ENCODE assay signal across 20 cellular contexts in the genomic region with DNA sequence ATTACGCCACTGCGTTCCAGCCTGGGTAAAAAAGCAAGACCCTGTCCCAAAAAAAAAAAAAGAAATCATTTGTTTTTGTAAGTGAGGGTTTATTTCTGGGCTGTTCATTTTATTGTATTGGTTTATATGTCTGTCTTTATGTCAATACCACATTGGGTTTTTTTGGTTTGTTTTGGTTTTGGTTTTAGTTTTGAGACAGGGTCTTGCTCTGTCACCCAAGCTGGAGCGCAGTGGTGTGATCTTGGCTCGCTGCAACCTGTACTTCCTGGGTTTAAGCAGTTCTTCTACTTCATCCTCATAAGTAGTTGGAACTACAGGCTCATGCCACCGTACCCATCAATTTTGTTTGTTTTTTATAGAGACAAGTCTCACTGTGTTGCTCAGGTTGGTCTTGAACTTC. TPM values are rescaled to one million over a fixed set of nuclear protein-coding genes. Genes with fewer than 3 reads are reported as not detected.
DNase-seq lines count a peak whose midpoint lies in the region; ATAC-seq, FAIRE-seq and TF ChIP-seq lines count a peak whose summit lies in the region.
"Had no signal": no experiment of that assay in that cellular context is flagged by ENCODE, and none has a peak within 500 bp of the region (broad histone marks: within the 10 kb centered on the region; RNA-seq: fewer than 3 reads in every experiment).

No MANE protein-coding gene starts in this region.

- H3K4me1 ChIP-seq in breast epithelium, result no peaks in the 10 kb centered on the region
- H3K4me1 ChIP-seq: BE2C, HAP-1 had no signal

- no peaks in the 10 kb centered on the region for H3K9me3 ChIP-seq in breast epithelium
- H3K9me3 ChIP-seq: BE2C, HAP-1 had no signal

- H3K4me1 Mint-ChIP-seq in MCF 10A (ENCODE audit: insufficient read depth, unreplicated experiment), result no peaks in the 10 kb centered on the region
- H3K4me1 Mint-ChIP-seq in activated CD8-positive, alpha-beta T cell treated with anti-CD3 and anti-CD28 coated beads, Interleukin-2, amount 10 ng/mL, durations not matched to agents 7 days and 5 days (ENCODE audit: low read depth), result peaks cover 17% of the 10 kb centered on the region
- H3K4me1 Mint-ChIP-seq in stimulated activated effector memory CD8-positive, alpha-beta T cell treated with anti-CD3 and anti-CD28 coated beads, Interleukin-12 subunit alpha, Interleukin-12 subunit beta, amount 100 ng/mL, for 72 hours, result no peaks in the 10 kb centered on the region

- H3K9me3 Mint-ChIP-seq in MCF 10A (ENCODE audit: unreplicated experiment), result no peaks in the 10 kb centered on the region
- no peaks in the 10 kb centered on the region for H3K9me3 Mint-ChIP-seq in activated CD8-positive, alpha-beta T cell treated with anti-CD3 and anti-CD28 coated beads, Interleukin-2, amount 10 ng/mL, durations not matched to agents 7 days and 5 days (ENCODE audit: insufficient read depth)
- H3K9me3 Mint-ChIP-seq in stimulated activated effector memory CD8-positive, alpha-beta T cell treated with anti-CD3 and anti-CD28 coated beads, Interleukin-12 subunit alpha, Interleukin-12 subunit beta, amount 100 ng/mL, for 72 hours, result no peaks in the 10 kb centered on the region

- ATAC-seq in activated CD8-positive, alpha-beta T cell treated with anti-CD3 and anti-CD28 coated beads, Interleukin-2, amount 10 ng/mL, durations not matched to agents 7 days and 5 days, result no peak
- ATAC-seq in stimulated activated effector memory CD8-positive, alpha-beta T cell treated with anti-CD3 and anti-CD28 coated beads, Interleukin-12 subunit alpha, Interleukin-12 subunit beta, amount 100 ng/mL, for 72 hours, result no peak
- ATAC-seq in GM19035 (IDR thresholded peaks at IDR 0.05; ENCODE audit: unreplicated experiment), result no peak

- H3K27me3 ChIP-seq in breast epithelium, result no peaks in the 10 kb centered on the region
- H3K27me3 ChIP-seq: BE2C had no signal

- no peak for TF ChIP-seq POLR2A in breast epithelium (IDR thresholded peaks at IDR 0.05)

- FAIRE-seq in GM18507 (lab: Jason Lieb, UNC), result peak; percentile 41
- FAIRE-seq: A204.1, GM12892 had no signal

- peaks cover 85% of the 10 kb centered on the region for H3K36me3 Mint-ChIP-seq in MCF 10A (ENCODE audit: insufficient read depth, unreplicated experiment)
- peaks cover 75% of the 10 kb centered on the region for H3K36me3 Mint-ChIP-seq in activated CD8-positive, alpha-beta T cell treated with anti-CD3 and anti-CD28 coated beads, Interleukin-2, amount 10 ng/mL, durations not matched to agents 7 days and 5 days (ENCODE audit: low read depth)
- H3K36me3 Mint-ChIP-seq in stimulated activated effector memory CD8-positive, alpha-beta T cell treated with anti-CD3 and anti-CD28 coated beads, Interleukin-12 subunit alpha, Interleukin-12 subunit beta, amount 100 ng/mL, for 72 hours, result peaks cover 97% of the 10 kb centered on the region

- H3K4me3 Mint-ChIP-seq in MCF 10A (ENCODE audit: unreplicated experiment), result no peak overlapping the region
- no peak overlapping the region for H3K4me3 Mint-ChIP-seq in activated CD8-positive, alpha-beta T cell treated with anti-CD3 and anti-CD28 coated beads, Interleukin-2, amount 10 ng/mL, durations not matched to agents 7 days and 5 days
- H3K4me3 Mint-ChIP-seq in stimulated activated effector memory CD8-positive, alpha-beta T cell treated with anti-CD3 and anti-CD28 coated beads, Interleukin-12 subunit alpha, Interleukin-12 subunit beta, amount 100 ng/mL, for 72 hours, result no peak overlapping the region
- H3K4me3 Mint-ChIP-seq: CD4-positive, CD25-positive, alpha-beta regulatory T cell had no signal

- H3K27me3 Mint-ChIP-seq in MCF 10A (ENCODE audit: insufficient read depth, unreplicated experiment), result no peaks in the 10 kb centered on the region
- no peaks in the 10 kb centered on the region for H3K27me3 Mint-ChIP-seq in activated CD8-positive, alpha-beta T cell treated with anti-CD3 and anti-CD28 coated beads, Interleukin-2, amount 10 ng/mL, durations not matched to agents 7 days and 5 days (ENCODE audit: low read depth)
- H3K27me3 Mint-ChIP-seq: CD4-positive, CD25-positive, alpha-beta regulatory T cell had no signal

- CTCF ChIA-PET in MCF 10A (lab: Yijun Ruan, JAX), result interaction anchor here (0.7 kb wide), 1 partner anchor 40 kb away, joined by 3 read pairs; no protein-coding TSS in a partner anchor
- CTCF ChIA-PET in activated CD8-positive, alpha-beta T cell treated with anti-CD3 and anti-CD28 coated beads, Interleukin-2, amount 10 ng/mL, durations not matched to agents 7 days and 5 days (lab: Charles Lee), result interaction anchor here (0.7 kb wide), 1 partner anchor 241 kb away, joined by 3 read pairs; no protein-coding TSS in a partner anchor

- H3K27ac Mint-ChIP-seq in MCF 10A (ENCODE audit: low read depth, unreplicated experiment), result peak overlapping the region; percentile 31
- H3K27ac Mint-ChIP-seq in activated CD8-positive, alpha-beta T cell treated with anti-CD3 and anti-CD28 coated beads, Interleukin-2, amount 10 ng/mL, durations not matched to agents 7 days and 5 days, result peak overlapping the region; percentile 24
- peak overlapping the region; percentile 61 for H3K27ac Mint-ChIP-seq in stimulated activated effector memory CD8-positive, alpha-beta T cell treated with anti-CD3 and anti-CD28 coated beads, Interleukin-12 subunit alpha, Interleukin-12 subunit beta, amount 100 ng/mL, for 72 hours

- intact Hi-C loops in MCF 10A (cut with micrococcal nuclease), result no loop called here
- intact Hi-C loops in breast epithelium (cut with DNase I; ENCODE audit: low total_unique reads), result no loop called here

- no peak overlapping the region for H3K4me3 ChIP-seq in breast epithelium
- H3K4me3 ChIP-seq: GM23248, HAP-1 had no signal

- TF ChIP-seq CTCF in MCF 10A (IDR thresholded peaks at IDR 0.05; ENCODE audit: unreplicated experiment), result no peak
- no peak for TF ChIP-seq CTCF in breast epithelium (IDR thresholded peaks at IDR 0.05)

- POLR2A ChIA-PET in MCF 10A (lab: Yijun Ruan, JAX), result interaction anchor here (0.7 to 1.5 kb wide), 2 partner anchors 25 to 68 kb away, joined by 6 to 7 read pairs; a partner anchor contains a TSS
- POLR2A ChIA-PET in activated CD8-positive, alpha-beta T cell treated with anti-CD3 and anti-CD28 coated beads, Interleukin-2, amount 10 ng/mL, durations not matched to agents 7 days and 5 days (lab: Charles Lee), result no interaction called here

- H3K36me3 ChIP-seq in breast epithelium, result peaks cover 13% of the 10 kb centered on the region

- no peak overlapping the region for H3K27ac ChIP-seq in breast epithelium
- H3K27ac ChIP-seq: GM23248 had no signal

- no peak for DNase-seq in MCF 10A (ENCODE audit: unreplicated experiment)
- no peak for DNase-seq in breast epithelium (ENCODE audit: low spot score in 2 of 2)
- no peak for DNase-seq in GM18507 (ENCODE audit: extremely low spot score, insufficient read length, low read depth)
- no peak for DNase-seq in activated CD8-positive, alpha-beta T cell treated with anti-CD3 and anti-CD28 coated beads, Interleukin-2, amount 10 ng/mL, durations not matched to agents 7 days and 5 days
- DNase-seq in stimulated activated effector memory CD8-positive, alpha-beta T cell treated with anti-CD3 and anti-CD28 coated beads, Interleukin-12 subunit alpha, Interleukin-12 subunit beta, amount 100 ng/mL, for 72 hours (ENCODE audit: low spot score in 2 of 2), result no peak
- no peak for DNase-seq in NCI-H1694 (lab: John Stamatoyannopoulos, UW)
- DNase-seq: ACHN; BE2C; C1 segment of cervical spinal cord; CD4-positive, CD25-positive, alpha-beta regulatory T cell; DMS153; DMS79; GDM1; GM23248 had no signal

- no TSS peak for BruUV-seq in MCF 10A (replicated peaks; lab: Mats Ljungman, UMichigan)

RNA-seq across cellular contexts. Expression of a gene that starts 25.0 kb away (rescaled TPM):
- total RNA-seq in MCF 10A (2022) (91.5 and 122 TPM in 2 replicates), breast epithelium (10 to 100 TPM; 58.7 to 67.8 (median 59.6) TPM)
- 10 to 100 TPM; 67.7 to 69.4 TPM for total RNA-seq in activated CD8-positive, alpha-beta T cell treated with anti-CD3 and anti-CD28 coated beads, Interleukin-2, amount 10 ng/mL, durations not matched to agents 7 days and 5 days

RNA-seq across cellular contexts. Expression of a gene that starts 52.3 kb away (rescaled TPM):
- total RNA-seq in MCF 10A (2022), result not detected in 2 replicates
- 1 to 10 TPM; 3.7 to 8.2 (median 3.9) TPM for total RNA-seq in breast epithelium
- 10 to 100 TPM; 17.1 to 18.9 TPM for total RNA-seq in activated CD8-positive, alpha-beta T cell treated with anti-CD3 and anti-CD28 coated beads, Interleukin-2, amount 10 ng/mL, durations not matched to agents 7 days and 5 days
- total RNA-seq: H4, HT-29 had no signal
